ENCODE assay signal across 8 cellular contexts in the genomic region with DNA sequence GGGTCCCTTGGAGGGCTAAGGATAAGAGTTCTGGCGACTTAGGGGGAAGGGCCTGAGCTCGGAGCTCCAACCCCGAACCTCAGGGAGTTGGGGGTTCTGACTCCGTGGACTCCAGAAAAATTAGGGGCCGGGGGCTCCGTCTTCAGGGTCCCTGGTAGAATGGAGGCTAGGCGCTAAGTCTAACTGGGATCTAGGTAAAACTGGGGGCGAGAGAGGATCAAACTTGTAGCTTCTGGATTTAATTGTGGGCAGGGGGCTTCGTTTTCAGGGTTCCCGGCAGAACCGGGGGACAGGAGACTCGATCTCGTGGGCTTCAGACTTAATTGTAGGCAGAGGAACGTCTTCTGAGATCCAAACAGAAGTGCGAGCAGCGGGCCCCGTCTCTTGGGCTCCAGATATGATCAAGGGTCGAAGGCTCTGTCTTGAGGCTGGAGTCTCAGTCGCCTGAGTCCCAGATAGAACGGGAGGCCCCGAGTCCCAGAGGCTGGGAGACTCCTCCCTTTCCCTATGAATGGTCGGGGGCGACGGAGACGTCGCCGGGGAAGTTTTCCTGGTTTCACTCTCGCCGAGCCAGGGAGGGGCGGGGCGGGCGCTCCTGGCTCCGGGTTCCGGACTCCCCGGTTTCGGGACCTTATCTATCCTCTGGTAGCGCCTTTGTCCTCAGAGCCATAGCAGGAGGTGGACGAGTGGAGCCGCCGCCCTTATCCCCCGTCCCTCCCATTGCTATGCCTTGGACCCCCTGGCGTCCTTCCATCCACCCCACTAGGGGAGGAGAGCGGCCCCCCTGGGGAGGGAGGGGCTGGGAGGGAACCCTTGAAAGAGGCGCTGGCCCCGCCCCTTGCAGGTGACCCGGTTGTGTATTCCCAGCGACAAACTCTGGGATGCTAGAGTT. TPM values are rescaled to one million over a fixed set of nuclear protein-coding genes. Genes with fewer than 3 reads are reported as not detected.
DNase-seq lines count a peak whose midpoint lies in the region; ATAC-seq and TF ChIP-seq lines count a peak whose summit lies in the region.

No MANE protein-coding gene starts in this region.

- CTCF ChIA-PET in AG04450 (lab: Charles Lee), result no interaction called here

- POLR2A ChIA-PET in AG04450 (lab: Yijun Ruan, JAX), result interaction anchor here (1.4 kb wide), 1 partner anchor 43 kb away, joined by 6 read pairs; a partner anchor contains a TSS

- H3K27me3 ChIP-seq in AG04450 (ENCODE audit: control insufficient read depth, insufficient read depth, low read length), result no peaks in the 10 kb centered on the region
- no peaks in the 10 kb centered on the region for H3K27me3 ChIP-seq in WERI-Rb-1 (ENCODE audit: insufficient read depth, low read depth, severe bottlenecking)
- H3K27me3 ChIP-seq in esophagus (ENCODE audit: control insufficient read depth in 1 of 2, insufficient read depth in 2 of 2, low read length in 2 of 2), result no peaks in the 10 kb centered on the region
- H3K27me3 ChIP-seq in mucosa of stomach (ENCODE audit: control insufficient read depth, insufficient read depth, low read length), result no peaks in the 10 kb centered on the region
- H3K27me3 ChIP-seq in aorta (ENCODE audit: control insufficient read depth in 1 of 2, insufficient read depth in 2 of 2, low read length in 1 of 2), result no peaks in the 10 kb centered on the region

- ATAC-seq in aorta (ENCODE audit: low FRiP score) (peak; percentile 27), GM21528 (IDR thresholded peaks at IDR 0.05; ENCODE audit: low FRiP score, unreplicated experiment) (no peak)

- peak overlapping the region; percentile 94 for H3K4me3 ChIP-seq in AG04450 (ENCODE audit: low read depth, low read length)
- peak overlapping the region; percentile 94 for H3K4me3 ChIP-seq in WERI-Rb-1 (ENCODE audit: low read depth, low read length)
- peak overlapping the region; percentile 64 to 84 for H3K4me3 ChIP-seq in esophagus (ENCODE audit: low read depth in 1 of 2, low read length in 2 of 2)
- H3K4me3 ChIP-seq in mucosa of stomach (ENCODE audit: low read length), result peak overlapping the region; percentile 78
- H3K4me3 ChIP-seq in aorta (ENCODE audit: low read length in 2 of 2), result peak overlapping the region; percentile 76 to 88

- TF ChIP-seq CTCF in AG04450 (IDR thresholded peaks at IDR 0.05; ENCODE audit: low read depth, low read length), result no peak
- no peak for TF ChIP-seq CTCF in WERI-Rb-1 (IDR thresholded peaks at IDR 0.05; ENCODE audit: low read depth, low read length)

- peak overlapping the region; percentile 86 for H3K27ac ChIP-seq in AG04450 (ENCODE audit: low read depth, low read length)
- peak overlapping the region; percentile 96 for H3K27ac ChIP-seq in WERI-Rb-1
- H3K27ac ChIP-seq in esophagus (ENCODE audit: low read depth in 2 of 2, low read length in 1 of 2), result peak overlapping the region; percentile 89 to 94
- H3K27ac ChIP-seq in aorta (ENCODE audit: low read depth in 1 of 2, low read length in 2 of 2), result peak overlapping the region; percentile 38 to 71

- WGBS in esophagus, 2 donors, result 1% methylated on average over 37 to 47 of the region's 47 CpGs
- WGBS in aorta, 2 donors, result 0% methylated on average over 45 to 47 of the region's 47 CpGs

- DNase-seq in AG04450 (ENCODE audit: low read depth, low spot score), result no peak
- DNase-seq in HCEC 1CT, result peak; percentile 22
- DNase-seq in WERI-Rb-1, result peak; percentile 77
- DNase-seq in aorta, result peak; percentile 77 to 90
- no peak for DNase-seq in NK-92 treated with Interleukin-12 subunit alpha and Interleukin-12 subunit beta, amount 100 ng/mL, for 24 hours (lab: John Stamatoyannopoulos, UW)

- intact Hi-C loops in aorta (cut with DNase I), result loop anchor here in 1 of 2 donors (2.0 kb wide), 1 partner anchor 43 kb away; a partner anchor contains a TSS

- peaks cover 6 to 15% of the 10 kb centered on the region in 2 donors for H3K4me1 ChIP-seq in esophagus (ENCODE audit: control insufficient read depth in 2 of 2, insufficient read depth in 2 of 2, low read length in 1 of 2)
- H3K4me1 ChIP-seq in mucosa of stomach (ENCODE audit: control insufficient read depth, insufficient read depth, low read length), result peaks cover 48% of the 10 kb centered on the region
- H3K4me1 ChIP-seq in aorta (ENCODE audit: control insufficient read depth in 1 of 2, insufficient read depth in 2 of 2, low read length in 2 of 2), result no peaks in the 10 kb centered on the region

- 0 out of 2 replicates have a peak, but pooled peaks cover 3% of the 10 kb centered on the region for H3K36me3 ChIP-seq in WERI-Rb-1
- H3K36me3 ChIP-seq in esophagus (ENCODE audit: control insufficient read depth in 2 of 2, insufficient read depth in 2 of 2, low read length in 1 of 2), result no peaks in the 10 kb centered on the region
- H3K36me3 ChIP-seq in mucosa of stomach (ENCODE audit: control insufficient read depth, insufficient read depth, low read length), result no peaks in the 10 kb centered on the region
- no peaks in the 10 kb centered on the region for H3K36me3 ChIP-seq in aorta (ENCODE audit: control insufficient read depth in 1 of 2, insufficient read depth in 2 of 2, low read length in 1 of 2)

- H3K9me3 ChIP-seq in AG04450 (ENCODE audit: control insufficient read depth, insufficient read depth, low read length) (no peaks in the 10 kb centered on the region), WERI-Rb-1 (ENCODE audit: severe bottlenecking) (no peaks in the 10 kb centered on the region), esophagus (ENCODE audit: control insufficient read depth in 2 of 2, insufficient read depth in 1 of 2, low read depth in 1 of 2, low read length in 1 of 2) (no peaks in the 10 kb centered on the region), mucosa of stomach (ENCODE audit: control insufficient read depth, low read length) (no peaks in the 10 kb centered on the region), aorta (ENCODE audit: control insufficient read depth, low read length) (no peaks in the 10 kb centered on the region)

- peak overlapping the region; percentile 98 for H3K9ac ChIP-seq in mucosa of stomach (ENCODE audit: low read length)

RNA-seq across cellular contexts. Expression of a gene that starts 1.3 kb away (rescaled TPM):
- polyA plus RNA-seq in AG04450 (2011; rRNA removed) (80.2 and 110 TPM in 2 replicates), esophagus (10 to 100 TPM; 58.7 to 60.9 TPM), aorta (10 to 100 TPM; 27.8 to 49.5 TPM)
- polyA minus RNA-seq in AG04450 (2011; rRNA and poly(A)+ RNA removed), result 91.0 and 114 TPM in 2 replicates
- 10 to 100 TPM; 88.2 to 97.8 TPM for total RNA-seq in aorta

RNA-seq across cellular contexts. Expression of a gene that starts 38.5 kb away (rescaled TPM):
- polyA plus RNA-seq in AG04450 (2011; rRNA removed), result 8.4 and 9.7 TPM in 2 replicates
- polyA minus RNA-seq in AG04450 (2011; rRNA and poly(A)+ RNA removed), result 5.6 and 8.0 TPM in 2 replicates
- polyA plus RNA-seq in esophagus, result 10 to 100 TPM; 18.0 to 22.1 TPM
- total RNA-seq in aorta, result 100 to 1,000 TPM; 146 to 161 TPM
- 100 to 1,000 TPM in 1 of 2 donors, 10 to 100 TPM in 1; 43.1 to 109 TPM for polyA plus RNA-seq in aorta

RNA-seq across cellular contexts. Expression of a gene that starts 43.7 kb away (rescaled TPM):
- polyA plus RNA-seq in AG04450 (2011; rRNA removed) (21.7 and 27.1 TPM in 2 replicates), esophagus (10 to 100 TPM; 46.0 to 60.8 TPM), aorta (10 to 100 TPM in 1 of 2 donors, 1 to 10 TPM in 1; 8.9 to 14.8 TPM)
- polyA minus RNA-seq in AG04450 (2011; rRNA and poly(A)+ RNA removed), result 25.4 and 34.9 TPM in 2 replicates
- total RNA-seq in aorta, result 10 to 100 TPM; 22.3 to 23.6 TPM

RNA-seq across cellular contexts. Expression of a gene that starts 58.2 kb away (rescaled TPM):
- polyA plus RNA-seq in AG04450 (2011; rRNA removed) (5.9 and 7.2 TPM in 2 replicates), esophagus (10 to 100 TPM in 1 of 2 donors, 1 to 10 TPM in 1; 9.6 to 17.9 TPM), aorta (100 to 1,000 TPM; 207 to 455 TPM)
- 0.55 TPM in 1 of 2 replicates, not detected in the other for polyA minus RNA-seq in AG04450 (2011; rRNA and poly(A)+ RNA removed)
- total RNA-seq in aorta, result 100 to 1,000 TPM in 1 of 2 donors, 10 to 100 TPM in 1; 96.1 to 105 TPM

Comparison
In these comparisons a context has a peak if more than half of its experiments do, and no peak if none do; other contexts are left out.
1. DNase-seq: peak in HCEC 1CT (single experiment), WERI-Rb-1 (single experiment) and aorta (2 of 2); none in AG04450 (single experiment) and NK-92 treated with Interleukin-12 subunit alpha and Interleukin-12 subunit beta, amount 100 ng/mL, for 24 hours (single experiment).
2. Peak in every context shown above with its lines, with median percentiles within 50 percentile points of each other: H3K27ac ChIP-seq and H3K4me3 ChIP-seq.